8 cellular contexts compared by ENCODE assay signal in genomic region chr1:232950197-232950918, GRCh38. TPM values are rescaled to one million over a fixed set of nuclear protein-coding genes. Genes with fewer than 3 reads are reported as not detected.
DNase-seq lines count a peak whose midpoint lies in the region; ATAC-seq and TF ChIP-seq lines count a peak whose summit lies in the region.

TSS of gene NTPCR (plus strand) at chr1:232950611. CDS start at chr1:232950711, 100 bp downstream.

- H3K4me3 ChIP-seq in colonic mucosa = peak within 1 kb of the TSS; percentile 85

- H3K27ac ChIP-seq in colonic mucosa = peak within 1 kb of the TSS; percentile 71
- peak within 1 kb of the TSS; percentile 82 for H3K27ac ChIP-seq in layer of hippocampus (ENCODE audit: low read depth, low read length)

- no peak for TF ChIP-seq CTCF in colonic mucosa (IDR thresholded peaks at IDR 0.05)

- no peaks in the 10 kb centered on the region for H3K9me3 ChIP-seq in colonic mucosa

- intact Hi-C loops in colonic mucosa (cut with DNase I) = loop anchor here (10.0 kb wide), 1 partner anchor 196 kb away; no protein-coding TSS in a partner anchor

- peak; percentile 88 for ATAC-seq in HG03439 (IDR thresholded peaks at IDR 0.05; ENCODE audit: unreplicated experiment)

- no peaks in the 10 kb centered on the region for H3K4me1 ChIP-seq in colonic mucosa

- peak within 1 kb of the TSS; percentile 70 to 92 for H3K9ac ChIP-seq in colonic mucosa (ENCODE audit: low read depth in 2 of 2, low read length in 2 of 2)

- peak; percentile 92 for DNase-seq in Ammon's horn (ENCODE audit: low spot score)
- peak; percentile 34 for DNase-seq in NCI-H524 treated with DMSO at 0.1 percent for 48 hours (lab: John Stamatoyannopoulos, UW)
- peak; percentile 96 to 97 for DNase-seq in activated CD4-positive, alpha-beta T cell treated with anti-CD3 and anti-CD28 coated beads for 4 hours
- DNase-seq in colonic mucosa = peak; percentile 96
- DNase-seq in stimulated activated CD4-positive, alpha-beta T cell treated with anti-CD3 and anti-CD28 coated beads, Interleukin-1b, Interleukin-23, amount 100 ng/mL, for 4 hours (ENCODE audit: low read depth in 2 of 2) = peak; percentile 97 to 98

- TF ChIP-seq POLR2A in GM19193 (IDR thresholded peaks at IDR 0.05; ENCODE audit: extremely low read depth, insufficient read depth, insufficient read length) = peak; percentile 81

- no peaks in the 10 kb centered on the region for H3K27me3 ChIP-seq in colonic mucosa
- H3K27me3 ChIP-seq in layer of hippocampus (ENCODE audit: control insufficient read depth, insufficient read depth, low read length) = no peaks in the 10 kb centered on the region

- no peaks in the 10 kb centered on the region for H3K36me3 ChIP-seq in colonic mucosa

RNA-seq across cellular contexts. Expression of gene NTPCR, which starts in this region (rescaled TPM):
- 10 to 100 TPM; 57.0 to 64.8 TPM for total RNA-seq in colonic mucosa

Comparison
In these comparisons a context has a peak if more than half of its experiments do, and no peak if none do; other contexts are left out.
1. Peak in every context shown above with its lines: DNase-seq, ATAC-seq, H3K4me3 ChIP-seq and H3K27ac ChIP-seq.
2. DNase-seq: peak in every context shown above with its lines; median percentile 98 in stimulated activated CD4-positive, alpha-beta T cell treated with anti-CD3 and anti-CD28 coated beads, Interleukin-1b, Interleukin-23, amount 100 ng/mL, for 4 hours; 96 in activated CD4-positive, alpha-beta T cell treated with anti-CD3 and anti-CD28 coated beads for 4 hours; 96 in colonic mucosa; 92 in Ammon's horn; 34 in NCI-H524 treated with DMSO at 0.1 percent for 48 hours.